In the genomic region with DNA sequence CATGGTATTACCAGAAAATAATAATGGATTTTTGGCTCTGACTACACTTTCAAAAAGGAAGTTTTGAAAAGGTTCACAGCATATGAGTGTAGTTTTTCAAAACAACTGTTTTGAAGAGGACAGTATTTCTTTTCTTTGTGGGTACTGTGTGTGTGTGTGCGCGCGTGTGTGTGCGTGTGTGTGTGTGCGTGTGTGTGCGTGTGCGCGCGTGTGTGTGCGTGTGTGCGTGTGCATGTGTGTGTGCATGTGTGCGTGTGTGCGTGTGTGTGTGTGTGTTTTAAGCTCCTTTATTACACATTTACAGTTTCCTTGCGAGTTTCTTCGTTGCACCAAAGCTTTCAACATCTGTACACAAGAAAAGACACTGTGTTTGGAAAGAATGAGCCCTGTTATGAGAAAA, we compare ENCODE assay signal across 16 cellular contexts.
"Had no signal": no experiment of that assay in that cellular context is flagged by ENCODE, and none has a peak within 500 bp of the region (broad histone marks: within the 10 kb centered on the region; RNA-seq: fewer than 3 reads in every experiment).

No MANE protein-coding gene starts in this region.

- H3K4me1 ChIP-seq: SJCRH30 had no signal

- H3K36me3 ChIP-seq: SJCRH30 had no signal

- H3K4me1 Mint-ChIP-seq: IgD-negative memory B cell had no signal

- H3K9me3 ChIP-seq: SJCRH30 had no signal

- H3K27ac Mint-ChIP-seq: IgD-negative memory B cell had no signal

- H3K4me3 Mint-ChIP-seq: IgD-negative memory B cell had no signal

- DNase-seq: NCI-H1048, NCI-H1436 treated with DMSO at 0.1 percent for 48 hours, NCI-H1694, NCI-H187 treated with DMSO at 0.1 percent for 48 hours, NCI-H2029 treated with DMSO at 0.1 percent for 48 hours, NCI-H2107, NCI-H2227 treated with DMSO at 0.1 percent for 48 hours, NCI-H526 treated with DMSO at 0.1 percent for 48 hours, SHP77 treated with DMSO at 0.1 percent for 48 hours had no signal

- H3K36me3 Mint-ChIP-seq: IgD-negative memory B cell had no signal

- H3K4me3 ChIP-seq: K562, SJCRH30 had no signal

- H3K27me3 ChIP-seq: SJCRH30 had no signal

- FAIRE-seq: HTR-8/SVneo, K562 had no signal

- H3K27me3 Mint-ChIP-seq: IgD-negative memory B cell had no signal

- H3K27ac ChIP-seq: HL-60, KMS-11, SJCRH30 had no signal

- ATAC-seq: K562, Right ventricle myocardium inferior had no signal

- H3K9ac ChIP-seq: KMS-11 had no signal

- H3K9me3 Mint-ChIP-seq: IgD-negative memory B cell had no signal
